ENCODE assay signal across 29 cellular contexts in the genomic region with DNA sequence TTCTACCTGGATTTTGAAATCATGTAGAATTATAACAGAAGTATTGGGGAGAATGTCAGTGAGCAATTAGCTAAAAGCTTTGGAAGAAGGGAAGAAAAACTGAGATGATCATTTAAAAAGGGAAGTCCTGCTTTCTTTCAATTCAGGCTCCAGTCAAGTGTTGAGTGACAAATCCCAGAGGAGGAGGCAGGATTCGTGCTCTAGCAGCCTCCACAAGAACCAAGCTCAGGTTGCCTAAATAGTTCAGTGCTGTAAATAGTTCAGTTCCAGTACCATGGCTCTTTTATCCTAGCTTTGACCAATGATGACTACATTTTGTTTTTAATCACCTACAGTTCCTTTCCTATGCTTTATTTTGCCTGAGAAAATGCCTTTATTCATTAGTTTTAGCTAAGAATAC.
DNase-seq lines count a peak whose midpoint lies in the region; ATAC-seq and TF ChIP-seq lines count a peak whose summit lies in the region.
"Had no signal": no experiment of that assay in that cellular context is flagged by ENCODE, and none has a peak within 500 bp of the region (broad histone marks: within the 10 kb centered on the region; RNA-seq: fewer than 3 reads in every experiment).

No MANE protein-coding gene starts in this region.

- DNase-seq in Right ventricle myocardium superior (no peak), cardiac septum (ENCODE audit: low spot score) (no peak), MV-4-11 (lab: John Stamatoyannopoulos, UW) (peak; percentile 32), kidney tubule cell (ENCODE audit: low spot score) (peak; percentile 8), smooth muscle cell (lab: John Stamatoyannopoulos, UW; ENCODE audit: unreplicated experiment) (no peak), NCI-H2171 treated with DMSO at 0.1 percent for 48 hours (lab: John Stamatoyannopoulos, UW) (no peak), MCF 10A (ENCODE audit: unreplicated experiment) (no peak)
- DNase-seq: activated CD4-positive, alpha-beta T cell treated with anti-CD3 and anti-CD28 coated beads for 4 hours; activated CD8-positive, alpha-beta T cell treated with anti-CD3 and anti-CD28 coated beads, Interleukin-2, amount 10 ng/mL, durations not matched to agents 7 days and 5 days; activated naive CD4-positive, alpha-beta T cell treated with anti-CD3 and anti-CD28 coated beads, Interleukin-2, amount 10 ng/mL, durations not matched to agents 7 days and 5 days; body of pancreas; CD8-positive, alpha-beta memory T cell; cerebellar nuclear complex; dorsolateral prefrontal cortex; esophagus squamous epithelium; H9; NCI-H1105; NCI-H1930; NCI-H226; NCI-H526 treated with DMSO at 0.1 percent for 48 hours; NK-92 treated with Interleukin-12 subunit alpha and Interleukin-12 subunit beta, amount 100 ng/mL, for 24 hours; stimulated activated CD8-positive, alpha-beta memory T cell treated with anti-CD3 and anti-CD28 coated beads, Interleukin-4, amount 100 ng/mL, for 48 hours; testis; WERI-Rb-1 had no signal

- intact Hi-C loops in Right ventricle myocardium superior (cut with DNase I) (no loop called here), cardiac septum (cut with DNase I) (no loop called here), MCF 10A (cut with micrococcal nuclease) (no loop called here)

- no peaks in the 10 kb centered on the region for H3K79me2 ChIP-seq in smooth muscle cell (ENCODE audit: low read depth)

- H3F3A ChIP-seq in smooth muscle cell (ENCODE audit: low read depth): no peaks in the 10 kb centered on the region

- H3K9ac ChIP-seq in smooth muscle cell (ENCODE audit: low read depth): no peak overlapping the region
- H3K9ac ChIP-seq: neural progenitor cell had no signal

- no peaks in the 10 kb centered on the region for H3K4me1 ChIP-seq in smooth muscle cell (ENCODE audit: low read depth)
- H3K4me1 ChIP-seq: body of pancreas, esophagus squamous epithelium, neural progenitor cell, testis had no signal

- no peak overlapping the region for H3K4me3 Mint-ChIP-seq in MCF 10A (ENCODE audit: unreplicated experiment)
- H3K4me3 Mint-ChIP-seq: activated CD8-positive, alpha-beta T cell treated with anti-CD3 and anti-CD28 coated beads, Interleukin-2, amount 10 ng/mL, durations not matched to agents 7 days and 5 days; activated naive CD4-positive, alpha-beta T cell treated with anti-CD3 and anti-CD28 coated beads, Interleukin-2, amount 10 ng/mL, durations not matched to agents 7 days and 5 days; activated T-helper 17 cell treated with anti-CD3 and anti-CD28 coated beads, Interleukin-2, amount 50 U/mL, for 72 hours; CD8-positive, alpha-beta memory T cell; H9; neural progenitor cell; stimulated activated naive CD8-positive, alpha-beta T cell treated with anti-CD3 and anti-CD28 coated beads, Interleukin-15, Interleukin-2, amounts not matched to agents 100 ng/mL and 50 ng/mL, for 24 hours had no signal

- no peak overlapping the region for H3K27ac Mint-ChIP-seq in MCF 10A (ENCODE audit: low read depth, unreplicated experiment)
- H3K27ac Mint-ChIP-seq: activated CD8-positive, alpha-beta T cell treated with anti-CD3 and anti-CD28 coated beads, Interleukin-2, amount 10 ng/mL, durations not matched to agents 7 days and 5 days; activated naive CD4-positive, alpha-beta T cell treated with anti-CD3 and anti-CD28 coated beads, Interleukin-2, amount 10 ng/mL, durations not matched to agents 7 days and 5 days; activated T-helper 17 cell treated with anti-CD3 and anti-CD28 coated beads, Interleukin-2, amount 50 U/mL, for 72 hours; CD8-positive, alpha-beta memory T cell; H9; neural progenitor cell; stimulated activated naive CD8-positive, alpha-beta T cell treated with anti-CD3 and anti-CD28 coated beads, Interleukin-15, Interleukin-2, amounts not matched to agents 100 ng/mL and 50 ng/mL, for 24 hours had no signal

- POLR2A ChIA-PET in MCF 10A (lab: Yijun Ruan, JAX): interaction anchor here (0.5 to 1.3 kb wide), 3 partner anchors 13 to 1554 kb away, joined by 3 to 4 read pairs (median 3); no protein-coding TSS in a partner anchor

- no peaks in the 10 kb centered on the region for H3K9me3 ChIP-seq in smooth muscle cell (replicated peaks; ENCODE audit: low read depth)
- H3K9me3 ChIP-seq: body of pancreas, esophagus squamous epithelium, testis had no signal

- H3K9me3 Mint-ChIP-seq in MCF 10A (ENCODE audit: unreplicated experiment): no peaks in the 10 kb centered on the region
- H3K9me3 Mint-ChIP-seq: activated naive CD4-positive, alpha-beta T cell treated with anti-CD3 and anti-CD28 coated beads, Interleukin-2, amount 10 ng/mL, durations not matched to agents 7 days and 5 days; activated T-helper 17 cell treated with anti-CD3 and anti-CD28 coated beads, Interleukin-2, amount 50 U/mL, for 72 hours; H9; neural progenitor cell; stimulated activated naive CD8-positive, alpha-beta T cell treated with anti-CD3 and anti-CD28 coated beads, Interleukin-15, Interleukin-2, amounts not matched to agents 100 ng/mL and 50 ng/mL, for 24 hours had no signal

- CTCF ChIA-PET in MCF 10A (lab: Yijun Ruan, JAX): interaction anchor here (0.6 to 0.8 kb wide), 4 partner anchors 20 to 1354 kb away, joined by 3 read pairs; no protein-coding TSS in a partner anchor

- WGBS in smooth muscle cell (ENCODE audit: low lambda C conversion rate): 6% methylated on average over 1 of the region's 1 CpG

- peak overlapping the region; percentile 54 for H2AFZ ChIP-seq in smooth muscle cell (ENCODE audit: low read depth)
- H2AFZ ChIP-seq: neural progenitor cell had no signal

- no peaks in the 10 kb centered on the region for H3K27me3 ChIP-seq in smooth muscle cell (ENCODE audit: low read depth)
- H3K27me3 ChIP-seq: body of pancreas, dorsolateral prefrontal cortex, esophagus squamous epithelium, neural progenitor cell, testis had no signal

- BruUV-seq in MCF 10A (replicated peaks; lab: Mats Ljungman, UMichigan): no TSS peak

- peak; percentile 62 for ATAC-seq in Right ventricle myocardium superior (ENCODE audit: poor library complexity)
- ATAC-seq: activated CD8-positive, alpha-beta T cell treated with anti-CD3 and anti-CD28 coated beads, Interleukin-2, amount 10 ng/mL, durations not matched to agents 7 days and 5 days; activated T-helper 17 cell treated with anti-CD3 and anti-CD28 coated beads, Interleukin-2, amount 50 U/mL, for 72 hours; body of pancreas; right cardiac atrium had no signal

- H4K20me1 ChIP-seq in smooth muscle cell (ENCODE audit: low read depth): no peaks in the 10 kb centered on the region

- TF ChIP-seq CTCF in smooth muscle cell (IDR thresholded peaks at IDR 0.05; ENCODE audit: borderline replicate concordance, insufficient read depth, poor library complexity, severe bottlenecking): no peak
- no peak for TF ChIP-seq CTCF in MCF 10A (IDR thresholded peaks at IDR 0.05; ENCODE audit: unreplicated experiment)

- H3K36me3 ChIP-seq in smooth muscle cell (ENCODE audit: low read depth): no peaks in the 10 kb centered on the region
- H3K36me3 ChIP-seq: esophagus squamous epithelium, neural progenitor cell, WERI-Rb-1 had no signal

- H3K4me2 ChIP-seq in smooth muscle cell: no peak overlapping the region
- H3K4me2 ChIP-seq: neural progenitor cell had no signal

- peaks cover 7% of the 10 kb centered on the region for H3K4me1 Mint-ChIP-seq in MCF 10A (ENCODE audit: insufficient read depth, unreplicated experiment)
- H3K4me1 Mint-ChIP-seq: activated naive CD4-positive, alpha-beta T cell treated with anti-CD3 and anti-CD28 coated beads, Interleukin-2, amount 10 ng/mL, durations not matched to agents 7 days and 5 days; activated T-helper 17 cell treated with anti-CD3 and anti-CD28 coated beads, Interleukin-2, amount 50 U/mL, for 72 hours; CD8-positive, alpha-beta memory T cell; H9; neural progenitor cell had no signal

- no peaks in the 10 kb centered on the region for H3K36me3 Mint-ChIP-seq in MCF 10A (ENCODE audit: insufficient read depth, unreplicated experiment)
- H3K36me3 Mint-ChIP-seq: activated naive CD4-positive, alpha-beta T cell treated with anti-CD3 and anti-CD28 coated beads, Interleukin-2, amount 10 ng/mL, durations not matched to agents 7 days and 5 days; CD8-positive, alpha-beta memory T cell; neural progenitor cell had no signal

- H3K27me3 Mint-ChIP-seq in MCF 10A (ENCODE audit: insufficient read depth, unreplicated experiment): no peaks in the 10 kb centered on the region
- H3K27me3 Mint-ChIP-seq: activated naive CD4-positive, alpha-beta T cell treated with anti-CD3 and anti-CD28 coated beads, Interleukin-2, amount 10 ng/mL, durations not matched to agents 7 days and 5 days; activated T-helper 17 cell treated with anti-CD3 and anti-CD28 coated beads, Interleukin-2, amount 50 U/mL, for 72 hours; CD8-positive, alpha-beta memory T cell; stimulated activated naive CD8-positive, alpha-beta T cell treated with anti-CD3 and anti-CD28 coated beads, Interleukin-15, Interleukin-2, amounts not matched to agents 100 ng/mL and 50 ng/mL, for 24 hours had no signal

- H3K27ac ChIP-seq in smooth muscle cell (ENCODE audit: low read depth): peak overlapping the region; percentile 40
- H3K27ac ChIP-seq: body of pancreas, dorsolateral prefrontal cortex, esophagus squamous epithelium, neural progenitor cell, testis, WERI-Rb-1 had no signal

- no peak overlapping the region for H3K4me3 ChIP-seq in smooth muscle cell
- H3K4me3 ChIP-seq: body of pancreas, dorsolateral prefrontal cortex, esophagus squamous epithelium, lung, neural progenitor cell, testis had no signal

Comparison
In these comparisons a context has a peak if more than half of its experiments do, and no peak if none do; other contexts are left out.
1. DNase-seq: peak in MV-4-11 (single experiment) and kidney tubule cell (single experiment); none in Right ventricle myocardium superior (single experiment), cardiac septum (single experiment), smooth muscle cell (single experiment), NCI-H2171 treated with DMSO at 0.1 percent for 48 hours (single experiment) and MCF 10A (single experiment).